In genomic region chr20:46915580-46916243, GRCh38 we compare ENCODE assay signal across 24 cellular contexts. TPM values are rescaled to one million over a fixed set of nuclear protein-coding genes. Genes with fewer than 3 reads are reported as not detected.
DNase-seq lines count a peak whose midpoint lies in the region; ATAC-seq and TF ChIP-seq lines count a peak whose summit lies in the region.
"Had no signal": no experiment of that assay in that cellular context is flagged by ENCODE, and none has a peak within 500 bp of the region (broad histone marks: within the 10 kb centered on the region; RNA-seq: fewer than 3 reads in every experiment).

No MANE protein-coding gene starts in this region.

- H3K9me3 ChIP-seq in MG63: peaks cover 7% of the 10 kb centered on the region
- H3K9me3 ChIP-seq in lower lobe of right lung: no peaks in the 10 kb centered on the region
- H3K9me3 ChIP-seq: SJSA1 had no signal

- TF ChIP-seq CTCF in foreskin fibroblast (IDR thresholded peaks at IDR 0.05; ENCODE audit: low read depth, low read length) (no peak), lower lobe of right lung (IDR thresholded peaks at IDR 0.05) (no peak)

- H3K4me3 ChIP-seq in MG63: no peak overlapping the region
- H3K4me3 ChIP-seq in foreskin fibroblast (ENCODE audit: low read depth in 1 of 2, low read length in 2 of 2): no peak overlapping the region
- H3K4me3 ChIP-seq in lower lobe of right lung: no peak overlapping the region
- H3K4me3 ChIP-seq: SJSA1 had no signal

- H3K4me1 ChIP-seq in lower lobe of right lung: no peaks in the 10 kb centered on the region
- H3K4me1 ChIP-seq: SJSA1 had no signal

- H3K36me3 ChIP-seq in MG63 (peaks cover 17% of the 10 kb centered on the region), lower lobe of right lung (no peaks in the 10 kb centered on the region)
- H3K36me3 ChIP-seq: SJSA1 had no signal

- DNase-seq in AG08395 (ENCODE audit: low spot score) (peak; percentile 32), MG63 (peak; percentile 44), foreskin fibroblast (peak; percentile 33 to 80), sciatic nerve (ENCODE audit: low spot score) (no peak), HCEC 1CT (no peak), lower lobe of right lung (no peak), DMS114 treated with DMSO at 0.1 percent for 48 hours (lab: John Stamatoyannopoulos, UW; ENCODE audit: unreplicated experiment) (no peak), pons (ENCODE audit: low spot score) (no peak)
- DNase-seq: ACHN; Calu3; CD8-positive, alpha-beta memory T cell; EL; HFFc6; NCI-H1105; NCI-H2029 treated with DMSO at 0.1 percent for 48 hours; NCI-H524 treated with DMSO at 0.1 percent for 48 hours; NCI-H82; OCI-M1 had no signal

- ATAC-seq in sciatic nerve: peak; percentile 4
- ATAC-seq in lower lobe of right lung: no peak

- H3K27me3 ChIP-seq in MG63 (no peaks in the 10 kb centered on the region), lower lobe of right lung (ENCODE audit: low read depth) (peaks cover 13% of the 10 kb centered on the region)
- H3K27me3 ChIP-seq: SJSA1 had no signal

- intact Hi-C loops in sciatic nerve (cut with DNase I): no loop called here
- intact Hi-C loops in lower lobe of right lung (cut with DNase I): no loop called here

- H3K27ac ChIP-seq in lower lobe of right lung: no peak overlapping the region
- H3K27ac ChIP-seq: 22Rv1, C4-2B, HL-60, KMS-11, SJSA1 had no signal

RNA-seq across cellular contexts. Expression of gene EYA2, which starts 21.1 kb away (rescaled TPM):
- 27.0 and 37.0 TPM in 2 replicates for total RNA-seq in MG63 (2014; rRNA removed; shearing (Covaris generic); ENCODE audit: low replicate concordance)
- total RNA-seq in sciatic nerve (24.4 TPM), lower lobe of right lung (3.5 TPM)
- total RNA-seq: CD8-positive, alpha-beta memory T cell; HT1080 had no signal

Comparison
In these comparisons a context has a peak if more than half of its experiments do, and no peak if none do; other contexts are left out.
1. DNase-seq: peak in AG08395 (single experiment), MG63 (single experiment) and foreskin fibroblast (2 of 2); none in sciatic nerve (single experiment), HCEC 1CT (single experiment), lower lobe of right lung (single experiment), DMS114 treated with DMSO at 0.1 percent for 48 hours (single experiment) and pons (single experiment).